ENCODE assay signal across 22 cellular contexts in genomic region chr10:49756031-49756430, GRCh38. TPM values are rescaled to one million over a fixed set of nuclear protein-coding genes. Genes with fewer than 3 reads are reported as not detected.
DNase-seq lines count a peak whose midpoint lies in the region; ATAC-seq and TF ChIP-seq lines count a peak whose summit lies in the region.
"Had no signal": no experiment of that assay in that cellular context is flagged by ENCODE, and none has a peak within 500 bp of the region (broad histone marks: within the 10 kb centered on the region; RNA-seq: fewer than 3 reads in every experiment).

No MANE protein-coding gene starts in this region.

- H3K27me3 ChIP-seq in spleen (replicated peaks in 1 of 7) (peaks cover 0 to 67% (median 6%) of the 10 kb centered on the region in 7 donors), vagina (no peaks in the 10 kb centered on the region)
- H3K27me3 ChIP-seq: BE2C; BLaER1 treated with 17β-estradiol and CSF1 and Interleukin-3, amounts not matched to agents 10 nM and 100 nM had no signal

- H3K4me1 ChIP-seq in spleen (peaks cover 0 to under 1% (median 0%) of the 10 kb centered on the region in 6 donors), vagina (no peaks in the 10 kb centered on the region)
- H3K4me1 ChIP-seq: BLaER1 treated with 17β-estradiol and CSF1 and Interleukin-3, amounts not matched to agents 10 nM and 100 nM; HAP-1 had no signal

- H3K9me3 ChIP-seq in spleen (no peaks in the 10 kb centered on the region), vagina (no peaks in the 10 kb centered on the region)
- H3K9me3 ChIP-seq: BE2C; BLaER1 treated with 17β-estradiol and CSF1 and Interleukin-3, amounts not matched to agents 10 nM and 100 nM; HAP-1 had no signal

- H3K36me3 ChIP-seq in spleen: no peaks in the 10 kb centered on the region
- no peaks in the 10 kb centered on the region for H3K36me3 ChIP-seq in vagina
- H3K36me3 ChIP-seq: BLaER1 treated with 17β-estradiol and CSF1 and Interleukin-3, amounts not matched to agents 10 nM and 100 nM had no signal

- H3K27ac ChIP-seq in spleen (no peak overlapping the region), vagina (no peak overlapping the region)
- H3K27ac ChIP-seq: 22Rv1; BLaER1 treated with 17β-estradiol and CSF1 and Interleukin-3, amounts not matched to agents 10 nM and 100 nM had no signal

- TF ChIP-seq POLR2A in spleen (IDR thresholded peaks at IDR 0.05) (no peak), vagina (IDR thresholded peaks at IDR 0.05) (no peak)

- intact Hi-C loops in cardiac septum (cut with DNase I) (no loop called here), Right ventricle myocardium inferior (cut with DNase I) (no loop called here), spleen (cut with DNase I; ENCODE audit: low total_unique reads) (no loop called here), vagina (cut with DNase I) (no loop called here)

- peak; percentile 35 for DNase-seq in NCI-H146 (lab: John Stamatoyannopoulos, UW)
- no peak for DNase-seq in NCI-H146 treated with DMSO at 0.1 percent for 48 hours (lab: John Stamatoyannopoulos, UW; ENCODE audit: unreplicated experiment)
- DNase-seq in cardiac septum (ENCODE audit: low spot score): peak; percentile 22
- no peak for DNase-seq in Right ventricle myocardium inferior (ENCODE audit: missing footprints)
- DNase-seq in SK-N-DZ (ENCODE audit: low spot score): peak; percentile 31
- DNase-seq in spleen: peak; percentile 33
- DNase-seq in SIG-M5 treated with dmso at 0.1 percent for 504 hours (lab: John Stamatoyannopoulos, UW; ENCODE audit: unreplicated experiment): no peak
- no peak for DNase-seq in vagina (ENCODE audit: extremely low spot score in 2 of 2)
- DNase-seq: AML-193; BE2C; CD4-positive, alpha-beta T cell; CD8-positive, alpha-beta memory T cell; DMS 273 treated with DMSO at 0.1 percent for 48 hours; DMS79; EL; GDM1; GOT3 had no signal

- H3K4me3 ChIP-seq in spleen (no peak overlapping the region), vagina (no peak overlapping the region)
- H3K4me3 ChIP-seq: BLaER1 treated with 17β-estradiol and CSF1 and Interleukin-3, amounts not matched to agents 10 nM and 100 nM; GM12878; HAP-1 had no signal

- ATAC-seq in Right ventricle myocardium inferior: no peak
- ATAC-seq: GM12878 had no signal

- WGBS in spleen, 5 donors: 77 to 95% (median 89%) methylated on average over 3 of the region's 3 CpGs

- TF ChIP-seq CTCF in spleen (IDR thresholded peaks at IDR 0.05 in 8 of 11, conservative IDR thresholded peaks at IDR 0.05 in 3 of 11) (no peak), vagina (IDR thresholded peaks at IDR 0.05) (no peak)

RNA-seq across cellular contexts. Expression of gene OGDHL, which starts 6.1 kb away (rescaled TPM):
- 11.5 TPM for total RNA-seq in cardiac septum
- 1.9 TPM for total RNA-seq in Right ventricle myocardium inferior
- 31.0 and 32.8 TPM in 2 replicates for polyA plus RNA-seq in SK-N-DZ (2014; cell fraction: cytosol; rRNA removed)
- polyA plus RNA-seq in SK-N-DZ (2014; cell fraction: nucleus; rRNA removed): 207 and 221 TPM in 2 replicates
- total RNA-seq in spleen: 1 to 10 TPM in 1 of 7 donors, under 1 TPM in 4, not detected in 2; 0.09 to 1.6 (median 0.19) TPM
- polyA plus RNA-seq in spleen: under 1 TPM; 0.11 to 0.45 (median 0.20) TPM
- 3.4 TPM for total RNA-seq in vagina
- total RNA-seq: CD4-positive, alpha-beta T cell had no signal
- polyA plus RNA-seq: CD14-positive monocyte; CD8-positive, alpha-beta memory T cell had no signal

Comparison
In these comparisons a context has a peak if more than half of its experiments do, and no peak if none do; other contexts are left out.
1. DNase-seq: peak in NCI-H146 (single experiment), cardiac septum (single experiment), SK-N-DZ (single experiment) and spleen (single experiment); none in NCI-H146 treated with DMSO at 0.1 percent for 48 hours (single experiment), Right ventricle myocardium inferior (single experiment), SIG-M5 treated with dmso at 0.1 percent for 504 hours (single experiment) and vagina (0 of 2).